1 cellular context compared by ENCODE assay signal in genomic region chr16:84599528-84600202, GRCh38.
TF ChIP-seq lines count a peak whose summit lies in the region.

No MANE protein-coding gene starts in this region.

TF ChIP-seq in HepG2, 621 proteins besides CTCF, POLR2A, EP300 and RAD21 (continued from another document and continues in another):
- no peak for TF ChIP-seq E2F2 (CRISPR knock-in tag; IDR thresholded peaks at IDR 0.05; ENCODE audit: borderline replicate concordance)
- TF ChIP-seq AKAP8 (CRISPR knock-in tag; IDR thresholded peaks at IDR 0.05): no peak
- TF ChIP-seq THAP8 (CRISPR knock-in tag; IDR thresholded peaks at IDR 0.05; ENCODE audit: borderline replicate concordance): no peak
- no peak for TF ChIP-seq ATF7 (IDR thresholded peaks at IDR 0.05)
- no peak for TF ChIP-seq ATF7 (CRISPR knock-in tag; IDR thresholded peaks at IDR 0.05)
- TF ChIP-seq ZBTB44 (CRISPR knock-in tag; IDR thresholded peaks at IDR 0.05): no peak; the same call in 1 of the 2 replicates
- no peak for TF ChIP-seq ZNF484 (CRISPR knock-in tag; IDR thresholded peaks at IDR 0.05; ENCODE audit: borderline replicate concordance, low read depth)
- no peak for TF ChIP-seq MAX (IDR thresholded peaks at IDR 0.05)
- no peak for TF ChIP-seq MEIS1 (CRISPR knock-in tag; IDR thresholded peaks at IDR 0.05; ENCODE audit: borderline replicate concordance)
- TF ChIP-seq MAF1 (CRISPR knock-in tag; IDR thresholded peaks at IDR 0.05; ENCODE audit: borderline replicate concordance): no peak
- TF ChIP-seq GATA4 (IDR thresholded peaks at IDR 0.05; ENCODE audit: borderline replicate concordance, low read depth): no peak
- TF ChIP-seq GTF3A (CRISPR knock-in tag; conservative IDR thresholded peaks at IDR 0.05): no peak
- TF ChIP-seq IRF1 (CRISPR knock-in tag; IDR thresholded peaks at IDR 0.05; ENCODE audit: low read depth): no peak
- no peak for TF ChIP-seq ONECUT2 (CRISPR knock-in tag; IDR thresholded peaks at IDR 0.05)
- TF ChIP-seq PAWR (CRISPR knock-in tag; IDR thresholded peaks at IDR 0.05; ENCODE audit: borderline replicate concordance): no peak
- peak; percentile 74 for TF ChIP-seq RARA (CRISPR knock-in tag; IDR thresholded peaks at IDR 0.05)
- TF ChIP-seq ATF5 (CRISPR knock-in tag; IDR thresholded peaks at IDR 0.05; ENCODE audit: low read depth): no peak
- 0 out of 2 replicates have a peak, but pooled peaks have one; percentile 36 for TF ChIP-seq ZNF572 (CRISPR knock-in tag; IDR thresholded peaks at IDR 0.05)
- TF ChIP-seq ZNF17 (CRISPR knock-in tag; IDR thresholded peaks at IDR 0.05): no peak
- TF ChIP-seq DR1 (CRISPR knock-in tag; IDR thresholded peaks at IDR 0.05): no peak
- no peak for TF ChIP-seq FOXJ3 (CRISPR knock-in tag; IDR thresholded peaks at IDR 0.05; ENCODE audit: borderline replicate concordance)
- no peak for TF ChIP-seq DNMT1 (CRISPR knock-in tag; IDR thresholded peaks at IDR 0.05)
- TF ChIP-seq ZNF337 (CRISPR knock-in tag; IDR thresholded peaks at IDR 0.05; ENCODE audit: borderline replicate concordance, low read depth): no peak
- TF ChIP-seq ZSCAN22 (CRISPR knock-in tag; IDR thresholded peaks at IDR 0.05): no peak
- peak; percentile 96 for TF ChIP-seq ZNF710 (CRISPR knock-in tag; IDR thresholded peaks at IDR 0.05; ENCODE audit: borderline replicate concordance)
- peak; percentile 89 for TF ChIP-seq ETV5 (CRISPR knock-in tag; IDR thresholded peaks at IDR 0.05; ENCODE audit: borderline replicate concordance)
- TF ChIP-seq ADNP (CRISPR knock-in tag; IDR thresholded peaks at IDR 0.05): no peak
- peak; percentile 67 for TF ChIP-seq HOMEZ (CRISPR knock-in tag; IDR thresholded peaks at IDR 0.05; ENCODE audit: low read depth)
- TF ChIP-seq STAT5B (CRISPR knock-in tag; IDR thresholded peaks at IDR 0.05): no peak
- no peak for TF ChIP-seq KDM4B (CRISPR knock-in tag; IDR thresholded peaks at IDR 0.05)
- TF ChIP-seq ZNF772 (CRISPR knock-in tag; IDR thresholded peaks at IDR 0.05): no peak
- TF ChIP-seq NFAT5 (CRISPR knock-in tag; IDR thresholded peaks at IDR 0.05): no peak
- peak; percentile 90; the same call in 1 of the 2 replicates for TF ChIP-seq TEF (CRISPR knock-in tag; IDR thresholded peaks at IDR 0.05)
- no peak for TF ChIP-seq GRHL1 (CRISPR knock-in tag; conservative IDR thresholded peaks at IDR 0.05)
- TF ChIP-seq SMAD1 (CRISPR knock-in tag; IDR thresholded peaks at IDR 0.05; ENCODE audit: borderline replicate concordance, low read depth): 0 out of 2 replicates have a peak, but pooled peaks have one; percentile 35
- 0 out of 2 replicates have a peak, but pooled peaks have one; percentile 48 for TF ChIP-seq REPIN1 (CRISPR knock-in tag; IDR thresholded peaks at IDR 0.05; ENCODE audit: borderline replicate concordance, low read depth)
- no peak for TF ChIP-seq ZNF567 (CRISPR knock-in tag; IDR thresholded peaks at IDR 0.05; ENCODE audit: borderline replicate concordance)
- no peak for TF ChIP-seq ZNF768 (CRISPR knock-in tag; IDR thresholded peaks at IDR 0.05)
- 0 out of 2 replicates have a peak, but pooled peaks have one; percentile 3 for TF ChIP-seq ATF3 (CRISPR knock-in tag; IDR thresholded peaks at IDR 0.05)
- no peak for TF ChIP-seq ZNF510 (CRISPR knock-in tag; IDR thresholded peaks at IDR 0.05; ENCODE audit: low read depth)
- no peak for TF ChIP-seq PRMT3 (CRISPR knock-in tag; IDR thresholded peaks at IDR 0.05; ENCODE audit: borderline replicate concordance, low read depth)
- no peak for TF ChIP-seq ZNF615 (CRISPR knock-in tag; IDR thresholded peaks at IDR 0.05; ENCODE audit: borderline replicate concordance)
- TF ChIP-seq SP2 (CRISPR knock-in tag; IDR thresholded peaks at IDR 0.05): no peak
- no peak; the same call in 1 of the 2 replicates for TF ChIP-seq TFDP2 (CRISPR knock-in tag; IDR thresholded peaks at IDR 0.05)
- no peak for TF ChIP-seq HOXD1 (CRISPR knock-in tag; IDR thresholded peaks at IDR 0.05)
